ENCODE assay signal across 1 cellular context in genomic region chr19:56347163-56347778, GRCh38.
TF ChIP-seq lines count a peak whose summit lies in the region.

No MANE protein-coding gene starts in this region.

TF ChIP-seq in H1, 55 proteins besides CTCF, POLR2A, EP300 and RAD21:
- no peak for TF ChIP-seq EGR1 (IDR thresholded peaks at IDR 0.05; ENCODE audit: borderline replicate concordance, low read depth, low read length)
- TF ChIP-seq NANOG (IDR thresholded peaks at IDR 0.05; ENCODE audit: insufficient read depth, low read depth, low read length, poor library complexity, severe bottlenecking) = no peak
- no peak for TF ChIP-seq TEAD4 (IDR thresholded peaks at IDR 0.05; ENCODE audit: low read depth, low read length)
- TF ChIP-seq RFX5 (IDR thresholded peaks at IDR 0.05; ENCODE audit: borderline replicate concordance, low read depth, low read length) = no peak
- no peak for TF ChIP-seq POU5F1 (IDR thresholded peaks at IDR 0.05; ENCODE audit: low read depth, low read length)
- TF ChIP-seq BRCA1 (IDR thresholded peaks at IDR 0.05; ENCODE audit: low read depth, low read length) = no peak
- no peak for TF ChIP-seq SP4 (IDR thresholded peaks at IDR 0.05; ENCODE audit: low read length)
- no peak for TF ChIP-seq HDAC6 (IDR thresholded peaks at IDR 0.05; ENCODE audit: low read depth, low read length)
- no peak for TF ChIP-seq CHD1 (IDR thresholded peaks at IDR 0.05; ENCODE audit: low read depth, low read length)
TF ChIP-seq in H1: peak in this region for 0.
